Comparison of ENCODE assay signal across 1 cellular context in the genomic region with DNA sequence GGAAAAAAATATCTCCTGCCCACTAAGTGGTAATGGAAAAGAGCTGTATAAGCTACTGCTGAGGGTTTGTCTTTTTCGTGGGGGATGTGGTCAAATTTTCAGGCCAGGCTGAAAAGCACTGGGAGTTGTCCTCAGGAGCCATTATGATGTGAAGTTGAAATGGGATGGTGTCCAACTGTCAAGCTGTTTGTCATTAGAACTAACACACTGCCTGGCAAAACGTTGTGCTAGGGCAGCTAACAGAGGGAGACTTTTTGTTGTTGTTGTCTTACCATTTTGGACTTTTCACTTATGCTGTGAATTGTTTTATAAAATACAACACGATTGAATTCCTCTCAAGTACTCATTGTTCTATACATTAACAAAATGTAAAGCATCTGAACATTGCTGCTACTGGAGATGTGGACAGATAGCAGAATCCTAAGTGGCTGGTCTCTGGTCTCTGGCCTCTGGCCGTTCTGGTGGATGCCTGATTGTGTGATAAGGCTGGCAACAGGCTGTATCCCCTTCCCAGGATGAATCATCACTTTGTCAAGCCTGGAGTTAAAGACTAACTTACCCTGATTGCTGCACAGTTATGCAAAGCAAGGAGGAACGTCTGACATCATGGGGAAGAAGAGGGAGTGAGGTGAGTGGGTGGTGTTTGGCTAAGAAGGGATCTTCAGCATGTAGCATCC.
TF ChIP-seq lines count a peak whose summit lies in the region.

No MANE protein-coding gene starts in this region.

TF ChIP-seq in HepG2, 621 proteins besides CTCF, POLR2A, EP300 and RAD21 (continued from another document and continues in another):
- TF ChIP-seq ZFP91 (CRISPR knock-in tag; IDR thresholded peaks at IDR 0.05; ENCODE audit: borderline replicate concordance): no peak
- TF ChIP-seq YY1 (IDR thresholded peaks at IDR 0.05; ENCODE audit: insufficient read depth, insufficient replicate concordance, low read depth, low read length): no peak
- no peak for TF ChIP-seq FOXC1 (CRISPR knock-in tag; IDR thresholded peaks at IDR 0.05; ENCODE audit: borderline replicate concordance)
- TF ChIP-seq, protein P1, sequence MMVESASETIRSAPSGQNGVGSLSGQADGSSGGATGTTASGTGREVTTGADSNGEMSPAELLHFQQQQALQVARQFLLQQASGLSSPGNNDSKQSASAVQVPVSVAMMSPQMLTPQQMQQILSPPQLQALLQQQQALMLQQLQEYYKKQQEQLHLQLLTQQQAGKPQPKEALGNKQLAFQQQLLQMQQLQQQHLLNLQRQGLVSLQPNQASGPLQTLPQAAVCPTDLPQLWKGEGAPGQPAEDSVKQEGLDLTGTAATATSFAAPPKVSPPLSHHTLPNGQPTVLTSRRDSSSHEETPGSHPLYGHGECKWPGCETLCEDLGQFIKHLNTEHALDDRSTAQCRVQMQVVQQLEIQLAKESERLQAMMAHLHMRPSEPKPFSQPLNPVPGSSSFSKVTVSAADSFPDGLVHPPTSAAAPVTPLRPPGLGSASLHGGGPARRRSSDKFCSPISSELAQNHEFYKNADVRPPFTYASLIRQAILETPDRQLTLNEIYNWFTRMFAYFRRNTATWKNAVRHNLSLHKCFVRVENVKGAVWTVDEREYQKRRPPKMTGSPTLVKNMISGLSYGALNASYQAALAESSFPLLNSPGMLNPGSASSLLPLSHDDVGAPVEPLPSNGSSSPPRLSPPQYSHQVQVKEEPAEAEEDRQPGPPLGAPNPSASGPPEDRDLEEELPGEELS (CRISPR knock-in tag; IDR thresholded peaks at IDR 0.05): peak; percentile 88
- TF ChIP-seq, protein P2, sequence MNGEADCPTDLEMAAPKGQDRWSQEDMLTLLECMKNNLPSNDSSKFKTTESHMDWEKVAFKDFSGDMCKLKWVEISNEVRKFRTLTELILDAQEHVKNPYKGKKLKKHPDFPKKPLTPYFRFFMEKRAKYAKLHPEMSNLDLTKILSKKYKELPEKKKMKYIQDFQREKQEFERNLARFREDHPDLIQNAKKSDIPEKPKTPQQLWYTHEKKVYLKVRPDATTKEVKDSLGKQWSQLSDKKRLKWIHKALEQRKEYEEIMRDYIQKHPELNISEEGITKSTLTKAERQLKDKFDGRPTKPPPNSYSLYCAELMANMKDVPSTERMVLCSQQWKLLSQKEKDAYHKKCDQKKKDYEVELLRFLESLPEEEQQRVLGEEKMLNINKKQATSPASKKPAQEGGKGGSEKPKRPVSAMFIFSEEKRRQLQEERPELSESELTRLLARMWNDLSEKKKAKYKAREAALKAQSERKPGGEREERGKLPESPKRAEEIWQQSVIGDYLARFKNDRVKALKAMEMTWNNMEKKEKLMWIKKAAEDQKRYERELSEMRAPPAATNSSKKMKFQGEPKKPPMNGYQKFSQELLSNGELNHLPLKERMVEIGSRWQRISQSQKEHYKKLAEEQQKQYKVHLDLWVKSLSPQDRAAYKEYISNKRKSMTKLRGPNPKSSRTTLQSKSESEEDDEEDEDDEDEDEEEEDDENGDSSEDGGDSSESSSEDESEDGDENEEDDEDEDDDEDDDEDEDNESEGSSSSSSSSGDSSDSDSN (CRISPR knock-in tag; IDR thresholded peaks at IDR 0.05): no peak
- TF ChIP-seq, protein P3, sequence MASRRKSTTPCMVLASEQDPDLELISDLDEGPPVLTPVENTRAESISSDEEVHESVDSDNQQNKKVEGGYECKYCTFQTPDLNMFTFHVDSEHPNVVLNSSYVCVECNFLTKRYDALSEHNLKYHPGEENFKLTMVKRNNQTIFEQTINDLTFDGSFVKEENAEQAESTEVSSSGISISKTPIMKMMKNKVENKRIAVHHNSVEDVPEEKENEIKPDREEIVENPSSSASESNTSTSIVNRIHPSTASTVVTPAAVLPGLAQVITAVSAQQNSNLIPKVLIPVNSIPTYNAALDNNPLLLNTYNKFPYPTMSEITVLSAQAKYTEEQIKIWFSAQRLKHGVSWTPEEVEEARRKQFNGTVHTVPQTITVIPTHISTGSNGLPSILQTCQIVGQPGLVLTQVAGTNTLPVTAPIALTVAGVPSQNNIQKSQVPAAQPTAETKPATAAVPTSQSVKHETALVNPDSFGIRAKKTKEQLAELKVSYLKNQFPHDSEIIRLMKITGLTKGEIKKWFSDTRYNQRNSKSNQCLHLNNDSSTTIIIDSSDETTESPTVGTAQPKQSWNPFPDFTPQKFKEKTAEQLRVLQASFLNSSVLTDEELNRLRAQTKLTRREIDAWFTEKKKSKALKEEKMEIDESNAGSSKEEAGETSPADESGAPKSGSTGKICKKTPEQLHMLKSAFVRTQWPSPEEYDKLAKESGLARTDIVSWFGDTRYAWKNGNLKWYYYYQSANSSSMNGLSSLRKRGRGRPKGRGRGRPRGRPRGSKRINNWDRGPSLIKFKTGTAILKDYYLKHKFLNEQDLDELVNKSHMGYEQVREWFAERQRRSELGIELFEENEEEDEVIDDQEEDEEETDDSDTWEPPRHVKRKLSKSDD (CRISPR knock-in tag; IDR thresholded peaks at IDR 0.05; ENCODE audit: low read depth): peak; percentile 84
- TF ChIP-seq GTF2F1 (IDR thresholded peaks at IDR 0.05; ENCODE audit: low read length): no peak
- TF ChIP-seq GATAD1 (CRISPR knock-in tag; IDR thresholded peaks at IDR 0.05): peak; percentile 71
- no peak for TF ChIP-seq ZMAT3 (CRISPR knock-in tag; conservative IDR thresholded peaks at IDR 0.05)
- TF ChIP-seq ZNF709 (CRISPR knock-in tag; IDR thresholded peaks at IDR 0.05): no peak
- no peak for TF ChIP-seq SALL2 (CRISPR knock-in tag; IDR thresholded peaks at IDR 0.05)
- TF ChIP-seq NAIF1 (CRISPR knock-in tag; IDR thresholded peaks at IDR 0.05; ENCODE audit: borderline replicate concordance): no peak
- TF ChIP-seq ZBTB7B (CRISPR knock-in tag; IDR thresholded peaks at IDR 0.05): peak; percentile 56; the same call in 1 of the 2 replicates
- no peak for TF ChIP-seq BHLHE40 (IDR thresholded peaks at IDR 0.05; ENCODE audit: low read length)
- TF ChIP-seq, protein P4, sequence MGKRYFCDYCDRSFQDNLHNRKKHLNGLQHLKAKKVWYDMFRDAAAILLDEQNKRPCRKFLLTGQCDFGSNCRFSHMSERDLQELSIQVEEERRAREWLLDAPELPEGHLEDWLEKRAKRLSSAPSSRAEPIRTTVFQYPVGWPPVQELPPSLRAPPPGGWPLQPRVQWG (CRISPR knock-in tag; IDR thresholded peaks at IDR 0.05; ENCODE audit: borderline replicate concordance, low read depth): no peak
- TF ChIP-seq, protein P5, sequence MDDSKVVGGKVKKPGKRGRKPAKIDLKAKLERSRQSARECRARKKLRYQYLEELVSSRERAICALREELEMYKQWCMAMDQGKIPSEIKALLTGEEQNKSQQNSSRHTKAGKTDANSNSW (CRISPR knock-in tag; IDR thresholded peaks at IDR 0.05; ENCODE audit: borderline replicate concordance): no peak
- TF ChIP-seq ZNF558 (CRISPR knock-in tag; IDR thresholded peaks at IDR 0.05; ENCODE audit: borderline replicate concordance): no peak
- TF ChIP-seq ZFX (CRISPR knock-in tag; IDR thresholded peaks at IDR 0.05; ENCODE audit: low read depth): peak; percentile 42
- TF ChIP-seq HMG20B (CRISPR knock-in tag; conservative IDR thresholded peaks at IDR 0.05): peak; percentile 73
- peak; percentile 85; the same call in 1 of the 2 replicates for TF ChIP-seq JUNB (CRISPR knock-in tag; IDR thresholded peaks at IDR 0.05; ENCODE audit: borderline replicate concordance)
- TF ChIP-seq ZNF333 (CRISPR knock-in tag; IDR thresholded peaks at IDR 0.05; ENCODE audit: borderline replicate concordance): no peak
- TF ChIP-seq MAF1 (CRISPR knock-in tag; IDR thresholded peaks at IDR 0.05; ENCODE audit: borderline replicate concordance): no peak
- TF ChIP-seq, protein P6, sequence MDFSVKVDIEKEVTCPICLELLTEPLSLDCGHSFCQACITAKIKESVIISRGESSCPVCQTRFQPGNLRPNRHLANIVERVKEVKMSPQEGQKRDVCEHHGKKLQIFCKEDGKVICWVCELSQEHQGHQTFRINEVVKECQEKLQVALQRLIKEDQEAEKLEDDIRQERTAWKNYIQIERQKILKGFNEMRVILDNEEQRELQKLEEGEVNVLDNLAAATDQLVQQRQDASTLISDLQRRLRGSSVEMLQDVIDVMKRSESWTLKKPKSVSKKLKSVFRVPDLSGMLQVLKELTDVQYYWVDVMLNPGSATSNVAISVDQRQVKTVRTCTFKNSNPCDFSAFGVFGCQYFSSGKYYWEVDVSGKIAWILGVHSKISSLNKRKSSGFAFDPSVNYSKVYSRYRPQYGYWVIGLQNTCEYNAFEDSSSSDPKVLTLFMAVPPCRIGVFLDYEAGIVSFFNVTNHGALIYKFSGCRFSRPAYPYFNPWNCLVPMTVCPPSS (IDR thresholded peaks at IDR 0.05): no peak
- no peak for TF ChIP-seq ZNF678 (CRISPR knock-in tag; IDR thresholded peaks at IDR 0.05)
- TF ChIP-seq ZNF746 (CRISPR knock-in tag; IDR thresholded peaks at IDR 0.05): no peak
- no peak; the same call in 1 of the 2 replicates for TF ChIP-seq ZNF350 (CRISPR knock-in tag; IDR thresholded peaks at IDR 0.05; ENCODE audit: borderline replicate concordance, low read depth)
- no peak for TF ChIP-seq CERS6 (CRISPR knock-in tag; IDR thresholded peaks at IDR 0.05)
- TF ChIP-seq THYN1 (CRISPR knock-in tag; IDR thresholded peaks at IDR 0.05; ENCODE audit: borderline replicate concordance, low read depth): no peak
- TF ChIP-seq ZNF660 (CRISPR knock-in tag; IDR thresholded peaks at IDR 0.05; ENCODE audit: borderline replicate concordance, low read depth): no peak
- no peak for TF ChIP-seq MBD4 (IDR thresholded peaks at IDR 0.05; ENCODE audit: borderline replicate concordance, low read length)
- no peak for TF ChIP-seq RBFOX2 (IDR thresholded peaks at IDR 0.05; ENCODE audit: low read depth, low read length)
- TF ChIP-seq ZBTB2 (CRISPR knock-in tag; IDR thresholded peaks at IDR 0.05; ENCODE audit: low read depth): no peak
- TF ChIP-seq POLR2AphosphoS2 (IDR thresholded peaks at IDR 0.05; ENCODE audit: low read depth, low read length): peak; percentile 51; the same call in 1 of the 2 replicates
- TF ChIP-seq WIZ (CRISPR knock-in tag; IDR thresholded peaks at IDR 0.05): no peak
- no peak for TF ChIP-seq ZBTB42 (CRISPR knock-in tag; IDR thresholded peaks at IDR 0.05)
- no peak for TF ChIP-seq ZNF501 (CRISPR knock-in tag; IDR thresholded peaks at IDR 0.05)
- no peak for TF ChIP-seq MZF1 (CRISPR knock-in tag; IDR thresholded peaks at IDR 0.05; ENCODE audit: borderline replicate concordance)
- no peak for TF ChIP-seq ZNF468 (CRISPR knock-in tag; IDR thresholded peaks at IDR 0.05)
- peak; percentile 93 for TF ChIP-seq GATAD2A (CRISPR knock-in tag; IDR thresholded peaks at IDR 0.05)
- no peak for TF ChIP-seq REXO4 (CRISPR knock-in tag; IDR thresholded peaks at IDR 0.05; ENCODE audit: borderline replicate concordance)
- peak; percentile 89 for TF ChIP-seq NFE2 (CRISPR knock-in tag; IDR thresholded peaks at IDR 0.05)
- no peak for TF ChIP-seq ZNF530 (CRISPR knock-in tag; IDR thresholded peaks at IDR 0.05; ENCODE audit: low read depth)
- TF ChIP-seq NFE2L1 (CRISPR knock-in tag; IDR thresholded peaks at IDR 0.05; ENCODE audit: borderline replicate concordance): no peak
- TF ChIP-seq ZSCAN25 (CRISPR knock-in tag; IDR thresholded peaks at IDR 0.05): 0 out of 2 replicates have a peak, but pooled peaks have one; percentile 15
- TF ChIP-seq ZNF670 (CRISPR knock-in tag; IDR thresholded peaks at IDR 0.05; ENCODE audit: borderline replicate concordance): no peak; the same call in 1 of the 2 replicates
- peak; percentile 23; the same call in 1 of the 2 replicates for TF ChIP-seq HOXD1 (CRISPR knock-in tag; IDR thresholded peaks at IDR 0.05)
- TF ChIP-seq GMEB1 (CRISPR knock-in tag; IDR thresholded peaks at IDR 0.05; ENCODE audit: borderline replicate concordance): peak; percentile 48; the same call in 1 of the 2 replicates
- TF ChIP-seq FOXK2 (IDR thresholded peaks at IDR 0.05): peak; percentile 63
- peak; percentile 74; the same call in 1 of the 2 replicates for TF ChIP-seq KAT7 (CRISPR knock-in tag; IDR thresholded peaks at IDR 0.05; ENCODE audit: borderline replicate concordance)
- peak; percentile 44; the same call in 1 of the 2 replicates for TF ChIP-seq KDM1A (CRISPR knock-in tag; IDR thresholded peaks at IDR 0.05)
- no peak for TF ChIP-seq MXD4 (CRISPR knock-in tag; IDR thresholded peaks at IDR 0.05)
